17 cellular contexts compared by ENCODE assay signal in genomic region chr18:58254873-58255511, GRCh38.
DNase-seq lines count a peak whose midpoint lies in the region; ATAC-seq and TF ChIP-seq lines count a peak whose summit lies in the region.
"Had no signal": no experiment of that assay in that cellular context is flagged by ENCODE, and none has a peak within 500 bp of the region (broad histone marks: within the 10 kb centered on the region; RNA-seq: fewer than 3 reads in every experiment).

No MANE protein-coding gene starts in this region.

- no peaks in the 10 kb centered on the region for H3F3A ChIP-seq in PC-3 (ENCODE audit: low read length, unreplicated experiment)
- H3F3A ChIP-seq in neural progenitor cell (ENCODE audit: low read depth), result no peaks in the 10 kb centered on the region

- no peak overlapping the region for H3K9ac ChIP-seq in PC-3 (ENCODE audit: low read length)
- H3K9ac ChIP-seq in neural progenitor cell, result no peak overlapping the region
- H3K9ac ChIP-seq: GM23248 had no signal

- intact Hi-C loops in PC-3 (cut with micrococcal nuclease) (loop anchor here (2.0 kb wide), 1 partner anchor 68 kb away; no protein-coding TSS in a partner anchor), left ventricle myocardium inferior (cut with micrococcal nuclease) (no loop called here)

- peaks cover 48% of the 10 kb centered on the region for H3K79me2 ChIP-seq in PC-3 (ENCODE audit: low read length)
- H3K79me2 ChIP-seq in neural progenitor cell (ENCODE audit: low read depth), result no peaks in the 10 kb centered on the region

- H3K9me3 ChIP-seq in PC-3 (ENCODE audit: low read length) (no peaks in the 10 kb centered on the region), left ventricle myocardium inferior (replicated peaks) (no peaks in the 10 kb centered on the region), neural progenitor cell (ENCODE audit: low read depth) (no peaks in the 10 kb centered on the region)

- peak overlapping the region; percentile 47 for H3K4me2 ChIP-seq in PC-3 (ENCODE audit: low read length)
- H3K4me2 ChIP-seq in neural progenitor cell, result peak overlapping the region; percentile 46

- H3K27ac Mint-ChIP-seq in neural progenitor cell, result peak overlapping the region; percentile 5
- H3K27ac Mint-ChIP-seq: activated T-helper 2 cell treated with anti-CD3 and anti-CD28 coated beads, Interferon-gamma antibody, Interleukin-2, Interleukin-4, amounts not matched to agents 10 μg/mL and 5 μg/mL and 100 μg/mL, durations not matched to agents 14 hours and 24 hours and 36 hours; B cell; stimulated activated naive B cell treated with anti-CD40 and anti-IgM and Interleukin-4, amounts not matched to agents 10 μg/mL and 1 μg/mL and 100 μg/mL, for 72 hours had no signal

- no peaks in the 10 kb centered on the region for H4K20me1 ChIP-seq in PC-3 (ENCODE audit: low read length)
- H4K20me1 ChIP-seq in neural progenitor cell (ENCODE audit: low read depth), result no peaks in the 10 kb centered on the region

- H3K4me1 Mint-ChIP-seq in neural progenitor cell, result peaks cover 29% of the 10 kb centered on the region

- no peaks in the 10 kb centered on the region for H3K27me3 Mint-ChIP-seq in neural progenitor cell (ENCODE audit: insufficient read depth, low read depth)
- H3K27me3 Mint-ChIP-seq: B cell; stimulated activated naive B cell treated with anti-CD40 and anti-IgM and Interleukin-4, amounts not matched to agents 10 μg/mL and 1 μg/mL and 100 μg/mL, for 72 hours had no signal

- H3K27ac ChIP-seq in PC-3 (ENCODE audit: low read length) (peak overlapping the region; percentile 11), left ventricle myocardium inferior (replicated peaks) (peak overlapping the region; percentile 89), neural progenitor cell (no peak overlapping the region)
- H3K27ac ChIP-seq: GM23248 had no signal

- POLR2A ChIA-PET in PC-3 (lab: Charles Lee; ENCODE audit: unreplicated experiment), result interaction anchor here (0.6 to 0.9 kb wide), 2 partner anchors 34 to 59 kb away, joined by 3 to 4 read pairs; no protein-coding TSS in a partner anchor

- H3K4me3 ChIP-seq in PC-3 (ENCODE audit: low read length), result no peak overlapping the region
- H3K4me3 ChIP-seq in left ventricle myocardium inferior, result peak overlapping the region; percentile 68
- no peak overlapping the region for H3K4me3 ChIP-seq in neural progenitor cell
- H3K4me3 ChIP-seq: GM23248 had no signal

- no peak overlapping the region for H3K4me3 Mint-ChIP-seq in neural progenitor cell
- H3K4me3 Mint-ChIP-seq: B cell; stimulated activated naive B cell treated with anti-CD40 and anti-IgM and Interleukin-4, amounts not matched to agents 10 μg/mL and 1 μg/mL and 100 μg/mL, for 72 hours had no signal

- H3K36me3 ChIP-seq in PC-3 (ENCODE audit: low read depth, low read length) (peaks cover 35% of the 10 kb centered on the region), left ventricle myocardium inferior (no peaks in the 10 kb centered on the region), neural progenitor cell (no peaks in the 10 kb centered on the region)

- DNase-seq in DMS79 treated with DMSO at 0.1 percent for 48 hours (lab: John Stamatoyannopoulos, UW) (peak; percentile 88), PC-3 (peak; percentile 26), left ventricle myocardium inferior (peak; percentile 52), neural progenitor cell (ENCODE audit: low spot score) (peak; percentile 50), GM10266 (ENCODE audit: extremely low spot score) (no peak), inferior parietal cortex (ENCODE audit: extremely low spot score) (no peak)
- DNase-seq: activated CD4-positive, alpha-beta T cell treated with anti-CD3 and anti-CD28 coated beads for 1 hour; GDM1; GM23248; Karpas-422; NCI-H524; SIG-M5; stimulated activated naive B cell treated with anti-CD40 and anti-IgM and Interleukin-4, amounts not matched to agents 10 μg/mL and 1 μg/mL and 100 μg/mL, for 72 hours had no signal

- peak; percentile 73 for ATAC-seq in PC-3
- ATAC-seq in HG03095 (IDR thresholded peaks at IDR 0.05; ENCODE audit: unreplicated experiment), result no peak
- no peak for ATAC-seq in GM21723 (IDR thresholded peaks at IDR 0.05; ENCODE audit: unreplicated experiment)
- ATAC-seq: stimulated activated naive B cell treated with anti-CD40 and anti-IgM and Interleukin-4, amounts not matched to agents 10 μg/mL and 1 μg/mL and 100 μg/mL, for 72 hours had no signal

- H3K9me3 Mint-ChIP-seq in neural progenitor cell, result no peaks in the 10 kb centered on the region
- H3K9me3 Mint-ChIP-seq: activated T-helper 2 cell treated with anti-CD3 and anti-CD28 coated beads, Interferon-gamma antibody, Interleukin-2, Interleukin-4, amounts not matched to agents 10 μg/mL and 5 μg/mL and 100 μg/mL, durations not matched to agents 14 hours and 24 hours and 36 hours; stimulated activated naive B cell treated with anti-CD40 and anti-IgM and Interleukin-4, amounts not matched to agents 10 μg/mL and 1 μg/mL and 100 μg/mL, for 72 hours had no signal

- BruUV-seq in PC-3 (replicated peaks; lab: Mats Ljungman, UMichigan), result no TSS peak

- H2AFZ ChIP-seq in PC-3 (ENCODE audit: low read length), result no peak overlapping the region
- H2AFZ ChIP-seq in neural progenitor cell (replicated peaks), result no peak overlapping the region
- H2AFZ ChIP-seq: GM23248 had no signal

- H3K27me3 ChIP-seq in PC-3 (ENCODE audit: low read length) (no peaks in the 10 kb centered on the region), left ventricle myocardium inferior (ENCODE audit: low read depth) (no peaks in the 10 kb centered on the region), neural progenitor cell (no peaks in the 10 kb centered on the region)

- CTCF ChIA-PET in PC-3 (lab: Charles Lee), result interaction anchor here (1.1 to 1.3 kb wide), 2 partner anchors 67 to 79 kb away, joined by 3 to 4 read pairs; no protein-coding TSS in a partner anchor

- no peak for TF ChIP-seq CTCF in PC-3 (conservative IDR thresholded peaks at IDR 0.05; ENCODE audit: low read depth, low read length)
- no peak for TF ChIP-seq CTCF in left ventricle myocardium inferior (IDR thresholded peaks at IDR 0.05; ENCODE audit: borderline replicate concordance)
- no peak for TF ChIP-seq CTCF in neural progenitor cell (IDR thresholded peaks at IDR 0.05)
- no peak for TF ChIP-seq CTCF in GM10266 (IDR thresholded peaks at IDR 0.05; ENCODE audit: control insufficient read depth, insufficient read depth, low read depth, missing control alignments)

- H3K4me1 ChIP-seq in PC-3 (ENCODE audit: insufficient read depth, low read length) (peaks cover 20% of the 10 kb centered on the region), left ventricle myocardium inferior (no peaks in the 10 kb centered on the region), neural progenitor cell (peaks cover 30% of the 10 kb centered on the region)

- no peaks in the 10 kb centered on the region for H3K9me2 ChIP-seq in PC-3 (replicated peaks; ENCODE audit: low read length)

- peaks cover 5% of the 10 kb centered on the region for H3K36me3 Mint-ChIP-seq in neural progenitor cell

Comparison
In these comparisons a context has a peak if more than half of its experiments do, and no peak if none do; other contexts are left out.
1. DNase-seq: peak in DMS79 treated with DMSO at 0.1 percent for 48 hours (single experiment), PC-3 (single experiment), left ventricle myocardium inferior (single experiment) and neural progenitor cell (single experiment); none in GM10266 (single experiment) and inferior parietal cortex (single experiment).